Comparison of ENCODE assay signal across 15 cellular contexts in the genomic region with DNA sequence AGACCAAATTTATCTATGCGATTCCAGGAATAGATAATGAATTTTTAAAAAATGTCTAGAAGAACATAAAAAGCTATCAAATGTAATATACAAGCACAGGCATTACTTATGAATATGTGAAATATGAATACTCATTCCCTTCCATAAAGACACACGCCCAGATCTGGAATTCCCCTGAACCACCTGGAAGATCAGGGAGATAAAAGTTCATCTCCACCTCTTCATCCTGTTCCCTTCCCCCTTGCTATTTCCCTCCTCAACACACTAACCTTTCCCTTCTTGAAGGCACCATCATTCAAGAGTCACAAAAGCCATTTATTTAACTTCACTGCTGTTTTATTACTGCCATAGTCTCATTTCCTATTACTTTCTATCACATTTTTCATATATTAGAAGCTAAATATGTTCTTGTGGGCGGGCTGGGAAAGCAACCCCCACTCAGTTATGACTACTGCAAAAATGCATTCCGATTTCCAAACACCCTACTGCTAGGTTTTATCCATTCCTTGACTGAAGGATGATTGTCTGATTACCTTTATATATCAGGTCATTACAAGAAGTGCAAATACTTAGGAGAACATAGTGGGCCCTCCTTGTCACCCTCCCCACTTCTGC. TPM values are rescaled to one million over a fixed set of nuclear protein-coding genes. Genes with fewer than 3 reads are reported as not detected.
DNase-seq lines count a peak whose midpoint lies in the region; TF ChIP-seq lines count a peak whose summit lies in the region.
"Had no signal": no experiment of that assay in that cellular context is flagged by ENCODE, and none has a peak within 500 bp of the region (broad histone marks: within the 10 kb centered on the region; RNA-seq: fewer than 3 reads in every experiment).

No MANE protein-coding gene starts in this region.

- intact Hi-C loops in ovary (cut with DNase I), result no loop called here
- intact Hi-C loops in activated naive CD4-positive, alpha-beta T cell treated with anti-CD3 and anti-CD28 coated beads for 36 hours (cut with micrococcal nuclease), result no loop called here

- H3K4me2 ChIP-seq in BLaER1 (peak overlapping the region; percentile 87), Loucy (ENCODE audit: low read depth, low read length, poor library complexity, severe bottlenecking) (peak overlapping the region; percentile 45), parathyroid adenoma (ENCODE audit: low read length) (peak overlapping the region; percentile 7)

- H3K4me3 ChIP-seq in BLaER1 (no peak overlapping the region), Loucy (ENCODE audit: low read length, poor library complexity, severe bottlenecking) (peak overlapping the region; percentile 14), endodermal cell (ENCODE audit: low read length) (peak overlapping the region; percentile 47), parathyroid adenoma (ENCODE audit: low read depth, low read length) (no peak overlapping the region), ovary (no peak overlapping the region)
- H3K4me3 ChIP-seq: SJCRH30 had no signal

- H3K79me2 ChIP-seq in Loucy (ENCODE audit: insufficient read depth, low read length) (no peaks in the 10 kb centered on the region), parathyroid adenoma (no peaks in the 10 kb centered on the region)

- H3K4me1 ChIP-seq in BLaER1 (peaks cover 53% of the 10 kb centered on the region), Loucy (ENCODE audit: insufficient read depth, low read length, poor library complexity, severe bottlenecking) (peaks cover 70% of the 10 kb centered on the region), endodermal cell (ENCODE audit: control insufficient read depth, insufficient read depth, low read length) (peaks cover 23% of the 10 kb centered on the region), parathyroid adenoma (no peaks in the 10 kb centered on the region), ovary (ENCODE audit: insufficient read depth) (peaks cover 21% of the 10 kb centered on the region)

- no peak for TF ChIP-seq EP300 in ovary (IDR thresholded peaks at IDR 0.05)

- H3K4me3 Mint-ChIP-seq in endodermal cell, result no peak overlapping the region
- H3K4me3 Mint-ChIP-seq in activated naive CD4-positive, alpha-beta T cell treated with anti-CD3 and anti-CD28 coated beads for 36 hours, result no peak overlapping the region
- H3K4me3 Mint-ChIP-seq: activated CD4-positive, alpha-beta T cell treated with anti-CD3 and anti-CD28 coated beads, Interleukin-2, amount 10 ng/mL, durations not matched to agents 7 days and 5 days had no signal

- H3K9me3 Mint-ChIP-seq in endodermal cell, result no peaks in the 10 kb centered on the region
- no peaks in the 10 kb centered on the region for H3K9me3 Mint-ChIP-seq in activated naive CD4-positive, alpha-beta T cell treated with anti-CD3 and anti-CD28 coated beads for 36 hours
- H3K9me3 Mint-ChIP-seq: activated CD4-positive, alpha-beta T cell treated with anti-CD3 and anti-CD28 coated beads, Interleukin-2, amount 10 ng/mL, durations not matched to agents 7 days and 5 days had no signal

- peaks cover 57% of the 10 kb centered on the region for H3K4me1 Mint-ChIP-seq in endodermal cell
- H3K4me1 Mint-ChIP-seq in activated naive CD4-positive, alpha-beta T cell treated with anti-CD3 and anti-CD28 coated beads for 36 hours (ENCODE audit: low read depth), result peaks cover 20% of the 10 kb centered on the region

- H3K27me3 ChIP-seq in BLaER1, result no peaks in the 10 kb centered on the region
- no peaks in the 10 kb centered on the region for H3K27me3 ChIP-seq in Loucy (ENCODE audit: insufficient read depth, low read length, poor library complexity, severe bottlenecking)
- H3K27me3 ChIP-seq in endodermal cell (ENCODE audit: control insufficient read depth, insufficient read depth, low read length, poor library complexity, severe bottlenecking), result no peaks in the 10 kb centered on the region
- no peaks in the 10 kb centered on the region for H3K27me3 ChIP-seq in parathyroid adenoma (ENCODE audit: control insufficient read depth, insufficient read depth, low read length)
- H3K27me3 ChIP-seq in ovary, result no peaks in the 10 kb centered on the region
- H3K27me3 ChIP-seq: BE2C, SJCRH30 had no signal

- peak overlapping the region; percentile 65 for H3K27ac Mint-ChIP-seq in endodermal cell
- H3K27ac Mint-ChIP-seq in activated naive CD4-positive, alpha-beta T cell treated with anti-CD3 and anti-CD28 coated beads for 36 hours, result no peak overlapping the region
- H3K27ac Mint-ChIP-seq: activated CD4-positive, alpha-beta T cell treated with anti-CD3 and anti-CD28 coated beads, Interleukin-2, amount 10 ng/mL, durations not matched to agents 7 days and 5 days had no signal

- no peaks in the 10 kb centered on the region for H3K9me3 ChIP-seq in BLaER1
- H3K9me3 ChIP-seq in Loucy (ENCODE audit: insufficient read depth, low read depth, low read length), result no peaks in the 10 kb centered on the region
- H3K9me3 ChIP-seq in endodermal cell (ENCODE audit: control insufficient read depth, low read length), result no peaks in the 10 kb centered on the region
- H3K9me3 ChIP-seq in parathyroid adenoma (ENCODE audit: control insufficient read depth, low read length), result no peaks in the 10 kb centered on the region
- H3K9me3 ChIP-seq in ovary, result no peaks in the 10 kb centered on the region
- H3K9me3 ChIP-seq: BE2C, SJCRH30 had no signal

- WGBS in endodermal cell (ENCODE audit: insufficient coverage in 1 of 2, insufficient read length in 1 of 2), 2 experiments, result 92% methylated on average over 3 of the region's 4 CpGs; no CpG with 5 or more reads in 1 of the 2 experiments
- 74 to 78% (median 76%) methylated on average over 4 of the region's 4 CpGs for WGBS in ovary, 3 donors

- H3K9ac ChIP-seq in BLaER1 (no peak overlapping the region), Loucy (ENCODE audit: low read depth, low read length, poor library complexity, severe bottlenecking) (peak overlapping the region; percentile 36), endodermal cell (ENCODE audit: extremely low read depth, low read length, poor library complexity, severe bottlenecking) (no peak overlapping the region), parathyroid adenoma (no peak overlapping the region)

- H3K27ac ChIP-seq in BLaER1, result peak overlapping the region; percentile 83; the same call in 1 of the 2 replicates
- H3K27ac ChIP-seq in endodermal cell (ENCODE audit: low read depth, low read length), result no peak overlapping the region
- H3K27ac ChIP-seq in parathyroid adenoma, result peak overlapping the region; percentile 43
- H3K27ac ChIP-seq in ovary, result no peak overlapping the region
- H3K27ac ChIP-seq: SJCRH30 had no signal

- H3K9me2 ChIP-seq in Loucy (replicated peaks; ENCODE audit: low read depth, low read length), result no peaks in the 10 kb centered on the region

- H4K20me1 ChIP-seq in BLaER1 (no peaks in the 10 kb centered on the region), Loucy (ENCODE audit: insufficient read depth, low read length, poor library complexity, severe bottlenecking) (no peaks in the 10 kb centered on the region)

- H3K36me3 ChIP-seq in BLaER1, result no peaks in the 10 kb centered on the region
- H3K36me3 ChIP-seq in Loucy (ENCODE audit: insufficient read depth, low read length), result no peaks in the 10 kb centered on the region
- peaks cover 71% of the 10 kb centered on the region for H3K36me3 ChIP-seq in endodermal cell (ENCODE audit: control insufficient read depth, insufficient read depth, low read length)
- no peaks in the 10 kb centered on the region for H3K36me3 ChIP-seq in parathyroid adenoma (ENCODE audit: control insufficient read depth, insufficient read depth, low read length)
- no peaks in the 10 kb centered on the region for H3K36me3 ChIP-seq in ovary
- H3K36me3 ChIP-seq: BE2C, SJCRH30 had no signal

- no peaks in the 10 kb centered on the region for H3K27me3 Mint-ChIP-seq in endodermal cell (ENCODE audit: insufficient read depth)
- H3K27me3 Mint-ChIP-seq in activated naive CD4-positive, alpha-beta T cell treated with anti-CD3 and anti-CD28 coated beads for 36 hours (ENCODE audit: low read depth), result no peaks in the 10 kb centered on the region
- H3K27me3 Mint-ChIP-seq: activated CD4-positive, alpha-beta T cell treated with anti-CD3 and anti-CD28 coated beads, Interleukin-2, amount 10 ng/mL, durations not matched to agents 7 days and 5 days had no signal

- no peak for TF ChIP-seq CTCF in Loucy (conservative IDR thresholded peaks at IDR 0.05; ENCODE audit: low read length)
- TF ChIP-seq CTCF in endodermal cell (conservative IDR thresholded peaks at IDR 0.05), result no peak
- TF ChIP-seq CTCF in parathyroid adenoma (IDR thresholded peaks at IDR 0.05), result no peak
- TF ChIP-seq CTCF in ovary (IDR thresholded peaks at IDR 0.05), result no peak

- H3F3A ChIP-seq in Loucy (ENCODE audit: low read depth), result no peaks in the 10 kb centered on the region

- H3K36me3 Mint-ChIP-seq in endodermal cell (ENCODE audit: low read depth), result peaks cover 59% of the 10 kb centered on the region
- H3K36me3 Mint-ChIP-seq in activated naive CD4-positive, alpha-beta T cell treated with anti-CD3 and anti-CD28 coated beads for 36 hours (ENCODE audit: low read depth), result no peaks in the 10 kb centered on the region

- no peak for TF ChIP-seq POLR2A in ovary (IDR thresholded peaks at IDR 0.05)

- DNase-seq in endodermal cell (no peak), ovary (no peak), HK-2 (ENCODE audit: unreplicated experiment) (no peak)
- no peak for DNase-seq in stimulated activated CD4-positive, alpha-beta T cell treated with anti-CD3 and anti-CD28 coated beads, Interleukin-1b, Interleukin-23, amount 100 ng/mL, for 48 hours
- DNase-seq in activated naive CD4-positive, alpha-beta T cell treated with anti-CD3 and anti-CD28 coated beads for 36 hours, result no peak
- DNase-seq: activated CD4-positive, alpha-beta T cell treated with anti-CD3 and anti-CD28 coated beads, Interleukin-2, amount 10 ng/mL, durations not matched to agents 7 days and 5 days; BE2C; KBM-7; left cardiac atrium; NCI-H2171; retina; SJCRH30 had no signal

- CTCF ChIA-PET in activated naive CD4-positive, alpha-beta T cell treated with anti-CD3 and anti-CD28 coated beads for 36 hours (lab: Charles Lee), result interaction anchor here (0.6 kb wide), 1 partner anchor 26 kb away, joined by 3 read pairs; no protein-coding TSS in a partner anchor

- H2AFZ ChIP-seq in Loucy (ENCODE audit: low read length), result 0 out of 2 replicates have a peak overlapping the region, but pooled peaks have one; percentile 42
- no peak overlapping the region for H2AFZ ChIP-seq in parathyroid adenoma

RNA-seq across cellular contexts. Expression of a gene that starts 16.1 kb away (rescaled TPM):
- total RNA-seq in endodermal cell, result 100 to 1,000 TPM in 1 of 2 donors, 10 to 100 TPM in 1; 95.3 to 124 TPM
- 14.3 TPM for polyA plus RNA-seq in endodermal cell (2013, experiment 1 of 2)
- polyA plus RNA-seq in endodermal cell (2013, experiment 2 of 2), result 16.1 TPM
- total RNA-seq in ovary, result 10 to 100 TPM in 6 of 7 donors, 1 to 10 TPM in 1; 7.0 to 18.7 (median 15.8) TPM
- polyA plus RNA-seq in ovary, result 1 to 10 TPM; 4.5 to 5.3 TPM
- 1 to 10 TPM; 2.0 TPM for total RNA-seq in activated naive CD4-positive, alpha-beta T cell treated with anti-CD3 and anti-CD28 coated beads for 36 hours

RNA-seq across cellular contexts. Expression of a gene that starts 16.4 kb away (rescaled TPM):
- 100 to 1,000 TPM; 146 to 201 TPM for total RNA-seq in endodermal cell
- 95.3 TPM for polyA plus RNA-seq in endodermal cell (2013, experiment 1 of 2)
- polyA plus RNA-seq in endodermal cell (2013, experiment 2 of 2), result 95.6 TPM
- 10 to 100 TPM; 52.1 to 67.7 (median 53.5) TPM for total RNA-seq in ovary
- 10 to 100 TPM; 31.2 to 46.4 TPM for polyA plus RNA-seq in ovary
- 10 to 100 TPM; 41.3 to 42.5 TPM for total RNA-seq in activated naive CD4-positive, alpha-beta T cell treated with anti-CD3 and anti-CD28 coated beads for 36 hours

Comparison
In these comparisons a context has a peak if more than half of its experiments do, and no peak if none do; other contexts are left out.
1. H3K27ac ChIP-seq: peak in BLaER1 (single experiment) and parathyroid adenoma (single experiment); none in endodermal cell (single experiment) and ovary (0 of 2).
2. H3K4me2 ChIP-seq: peak in every context shown above with its lines; median percentile 87 in BLaER1; 45 in Loucy; 7 in parathyroid adenoma.
3. H3K4me3 ChIP-seq: peak in Loucy (single experiment) and endodermal cell (single experiment); none in BLaER1 (single experiment), parathyroid adenoma (single experiment) and ovary (single experiment).
4. RNA of a gene that starts 16.1 kb away (total RNA-seq): 95.3 to 124 TPM in endodermal cell; 7.0 to 18.7 TPM in ovary and 2.0 TPM in activated naive CD4-positive, alpha-beta T cell treated with anti-CD3 and anti-CD28 coated beads for 36 hours; every median in the first group is over 4 times any median in the second.